Comparison of ENCODE assay signal across 1 cellular context in genomic region chr10:45354261-45354660, GRCh38.
TF ChIP-seq lines count a peak whose summit lies in the region.

No MANE protein-coding gene starts in this region.

TF ChIP-seq in K562, 482 proteins besides CTCF, POLR2A, EP300 and RAD21 (continued from another document and continues in another):
- no peak for TF ChIP-seq HBP1 (CRISPR knock-in tag; IDR thresholded peaks at IDR 0.05)
- TF ChIP-seq KDM5B (IDR thresholded peaks at IDR 0.05; ENCODE audit: insufficient replicate concordance, low read depth, low read length): no peak
- TF ChIP-seq STAT5B (CRISPR knock-in tag; IDR thresholded peaks at IDR 0.05): no peak
- TF ChIP-seq HMG20B (CRISPR knock-in tag; IDR thresholded peaks at IDR 0.05): no peak
- TF ChIP-seq STAG1 (CRISPR knock-in tag; IDR thresholded peaks at IDR 0.05; ENCODE audit: borderline replicate concordance): no peak
- no peak for TF ChIP-seq BRD4 (IDR thresholded peaks at IDR 0.05)
- TF ChIP-seq ZNF444 (CRISPR knock-in tag; IDR thresholded peaks at IDR 0.05): no peak
- no peak for TF ChIP-seq ZNF696 (CRISPR knock-in tag; conservative IDR thresholded peaks at IDR 0.05)
- TF ChIP-seq SFPQ (IDR thresholded peaks at IDR 0.05; ENCODE audit: low read depth, low read length): no peak
- no peak for TF ChIP-seq GTF2F1 (IDR thresholded peaks at IDR 0.05; ENCODE audit: low read depth, low read length)
- 0 out of 2 replicates have a peak, but pooled peaks have one; percentile 26 for TF ChIP-seq GABPA (tag; conservative IDR thresholded peaks at IDR 0.05; ENCODE audit: low read depth)
- peak; percentile 14; the same call in 1 of the 2 replicates for TF ChIP-seq MGA (IDR thresholded peaks at IDR 0.05)
- no peak for TF ChIP-seq TFE3 (CRISPR knock-in tag; IDR thresholded peaks at IDR 0.05)
- no peak for TF ChIP-seq ZFP1 (CRISPR knock-in tag; IDR thresholded peaks at IDR 0.05)
- TF ChIP-seq PURB (CRISPR knock-in tag; IDR thresholded peaks at IDR 0.05; ENCODE audit: low read depth): no peak
- TF ChIP-seq, protein P1, sequence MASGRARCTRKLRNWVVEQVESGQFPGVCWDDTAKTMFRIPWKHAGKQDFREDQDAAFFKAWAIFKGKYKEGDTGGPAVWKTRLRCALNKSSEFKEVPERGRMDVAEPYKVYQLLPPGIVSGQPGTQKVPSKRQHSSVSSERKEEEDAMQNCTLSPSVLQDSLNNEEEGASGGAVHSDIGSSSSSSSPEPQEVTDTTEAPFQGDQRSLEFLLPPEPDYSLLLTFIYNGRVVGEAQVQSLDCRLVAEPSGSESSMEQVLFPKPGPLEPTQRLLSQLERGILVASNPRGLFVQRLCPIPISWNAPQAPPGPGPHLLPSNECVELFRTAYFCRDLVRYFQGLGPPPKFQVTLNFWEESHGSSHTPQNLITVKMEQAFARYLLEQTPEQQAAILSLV (tag; IDR thresholded peaks at IDR 0.05): no peak
- TF ChIP-seq RFX1 (IDR thresholded peaks at IDR 0.05): peak; percentile 30; the same call in 1 of the 2 replicates
- TF ChIP-seq CBFB (CRISPR knock-in tag; IDR thresholded peaks at IDR 0.05): no peak
- TF ChIP-seq CHCHD3 (CRISPR knock-in tag; IDR thresholded peaks at IDR 0.05): no peak
- peak; percentile 45; the same call in 1 of the 2 replicates for TF ChIP-seq JUN (IDR thresholded peaks at IDR 0.05; ENCODE audit: borderline replicate concordance, low read depth, low read length)
- no peak for TF ChIP-seq JUN (CRISPR knock-in tag; IDR thresholded peaks at IDR 0.05; ENCODE audit: borderline replicate concordance)
- no peak for TF ChIP-seq MTA1 (IDR thresholded peaks at IDR 0.05; ENCODE audit: borderline replicate concordance)
- no peak for TF ChIP-seq RAD51 (IDR thresholded peaks at IDR 0.05; ENCODE audit: borderline replicate concordance, low read depth)
- no peak for TF ChIP-seq ARID4B (CRISPR knock-in tag; IDR thresholded peaks at IDR 0.05)
- TF ChIP-seq SRF (CRISPR knock-in tag; IDR thresholded peaks at IDR 0.05): no peak
- no peak for TF ChIP-seq SREBF2 (CRISPR knock-in tag; IDR thresholded peaks at IDR 0.05)
- TF ChIP-seq WHSC1 (IDR thresholded peaks at IDR 0.05; ENCODE audit: low read length): no peak
- peak; percentile 97 for TF ChIP-seq ZBTB9 (CRISPR knock-in tag; IDR thresholded peaks at IDR 0.05)
- no peak for TF ChIP-seq ZNF232 (CRISPR knock-in tag; IDR thresholded peaks at IDR 0.05)
- no peak for TF ChIP-seq ZSCAN29 (IDR thresholded peaks at IDR 0.05)
- TF ChIP-seq ETV6 (IDR thresholded peaks at IDR 0.05; ENCODE audit: borderline replicate concordance in 1 of 2, low read depth in 2 of 2, low read length in 1 of 2): no peak
- no peak for TF ChIP-seq ETV6 (CRISPR knock-in tag; IDR thresholded peaks at IDR 0.05; ENCODE audit: borderline replicate concordance)
- TF ChIP-seq NR4A1 (CRISPR knock-in tag; IDR thresholded peaks at IDR 0.05): no peak
- no peak for TF ChIP-seq NR4A1 (tag; IDR thresholded peaks at IDR 0.05)
- TF ChIP-seq NR0B1 (IDR thresholded peaks at IDR 0.05; ENCODE audit: partially characterized antibody): no peak
